ENCODE assay signal across 9 cellular contexts in genomic region chr22:18032455-18033101, GRCh38. TPM values are rescaled to one million over a fixed set of nuclear protein-coding genes. Genes with fewer than 3 reads are reported as not detected.
DNase-seq lines count a peak whose midpoint lies in the region; ATAC-seq and TF ChIP-seq lines count a peak whose summit lies in the region.
"Had no signal": no experiment of that assay in that cellular context is flagged by ENCODE, and none has a peak within 500 bp of the region (broad histone marks: within the 10 kb centered on the region; RNA-seq: fewer than 3 reads in every experiment).

No MANE protein-coding gene starts in this region.

- CTCF ChIA-PET in activated CD4-positive, alpha-beta memory T cell treated with anti-CD3 and anti-CD28 coated beads, Interleukin-2, amount 10 ng/mL, durations not matched to agents 7 days and 5 days (lab: Charles Lee) = no interaction called here

- H3K4me3 Mint-ChIP-seq in stimulated activated naive B cell treated with anti-CD40 and anti-IgM and Interleukin-4, amounts not matched to agents 10 μg/mL and 1 μg/mL and 100 μg/mL, for 72 hours = no peak overlapping the region
- no peak overlapping the region for H3K4me3 Mint-ChIP-seq in activated CD4-positive, alpha-beta memory T cell treated with anti-CD3 and anti-CD28 coated beads, Interleukin-2, amount 10 ng/mL, durations not matched to agents 7 days and 5 days

- TF ChIP-seq CTCF in mucosa of descending colon (IDR thresholded peaks at IDR 0.05) = no peak

- H3K36me3 Mint-ChIP-seq in stimulated activated naive B cell treated with anti-CD40 and anti-IgM and Interleukin-4, amounts not matched to agents 10 μg/mL and 1 μg/mL and 100 μg/mL, for 72 hours = no peaks in the 10 kb centered on the region
- no peaks in the 10 kb centered on the region for H3K36me3 Mint-ChIP-seq in activated CD4-positive, alpha-beta memory T cell treated with anti-CD3 and anti-CD28 coated beads, Interleukin-2, amount 10 ng/mL, durations not matched to agents 7 days and 5 days (ENCODE audit: low read depth)

- H3K36me3 ChIP-seq in mucosa of descending colon (ENCODE audit: low read depth) = no peaks in the 10 kb centered on the region
- H3K36me3 ChIP-seq: upper lobe of left lung had no signal

- no peaks in the 10 kb centered on the region for H3K4me1 Mint-ChIP-seq in stimulated activated naive B cell treated with anti-CD40 and anti-IgM and Interleukin-4, amounts not matched to agents 10 μg/mL and 1 μg/mL and 100 μg/mL, for 72 hours
- H3K4me1 Mint-ChIP-seq in activated CD4-positive, alpha-beta memory T cell treated with anti-CD3 and anti-CD28 coated beads, Interleukin-2, amount 10 ng/mL, durations not matched to agents 7 days and 5 days = no peaks in the 10 kb centered on the region

- no peaks in the 10 kb centered on the region for H3K27me3 Mint-ChIP-seq in stimulated activated naive B cell treated with anti-CD40 and anti-IgM and Interleukin-4, amounts not matched to agents 10 μg/mL and 1 μg/mL and 100 μg/mL, for 72 hours
- H3K27me3 Mint-ChIP-seq in activated CD4-positive, alpha-beta memory T cell treated with anti-CD3 and anti-CD28 coated beads, Interleukin-2, amount 10 ng/mL, durations not matched to agents 7 days and 5 days = peaks cover 20% of the 10 kb centered on the region

- H3K9me3 Mint-ChIP-seq in stimulated activated naive B cell treated with anti-CD40 and anti-IgM and Interleukin-4, amounts not matched to agents 10 μg/mL and 1 μg/mL and 100 μg/mL, for 72 hours = no peaks in the 10 kb centered on the region
- H3K9me3 Mint-ChIP-seq in activated CD4-positive, alpha-beta memory T cell treated with anti-CD3 and anti-CD28 coated beads, Interleukin-2, amount 10 ng/mL, durations not matched to agents 7 days and 5 days = no peaks in the 10 kb centered on the region

- no peak overlapping the region for H3K4me3 ChIP-seq in mucosa of descending colon
- H3K4me3 ChIP-seq: upper lobe of left lung had no signal

- H3K4me1 ChIP-seq in mucosa of descending colon (ENCODE audit: low read depth) = peaks cover 4% of the 10 kb centered on the region

- no peaks in the 10 kb centered on the region for H3K9me3 ChIP-seq in mucosa of descending colon
- H3K9me3 ChIP-seq: upper lobe of left lung had no signal

- H3K27ac Mint-ChIP-seq in stimulated activated naive B cell treated with anti-CD40 and anti-IgM and Interleukin-4, amounts not matched to agents 10 μg/mL and 1 μg/mL and 100 μg/mL, for 72 hours = no peak overlapping the region
- H3K27ac Mint-ChIP-seq in activated CD4-positive, alpha-beta memory T cell treated with anti-CD3 and anti-CD28 coated beads, Interleukin-2, amount 10 ng/mL, durations not matched to agents 7 days and 5 days = no peak overlapping the region

- POLR2A ChIA-PET in activated CD4-positive, alpha-beta memory T cell treated with anti-CD3 and anti-CD28 coated beads, Interleukin-2, amount 10 ng/mL, durations not matched to agents 7 days and 5 days (lab: Charles Lee) = no interaction called here

- ATAC-seq in mucosa of descending colon (peak; percentile 71), GM19463 (IDR thresholded peaks at IDR 0.05; ENCODE audit: unreplicated experiment) (no peak)
- ATAC-seq in stimulated activated naive B cell treated with anti-CD40 and anti-IgM and Interleukin-4, amounts not matched to agents 10 μg/mL and 1 μg/mL and 100 μg/mL, for 72 hours (replicated peaks) = no peak

- DNase-seq in AG08395 (ENCODE audit: low spot score) = peak; percentile 68
- peak; percentile 92 for DNase-seq in M059J (ENCODE audit: low read depth)
- DNase-seq in cerebellum (ENCODE audit: low spot score) = peak; percentile 81
- DNase-seq in mucosa of descending colon = no peak
- DNase-seq in stimulated activated naive B cell treated with anti-CD40 and anti-IgM and Interleukin-4, amounts not matched to agents 10 μg/mL and 1 μg/mL and 100 μg/mL, for 72 hours = no peak
- no peak for DNase-seq in activated CD4-positive, alpha-beta memory T cell treated with anti-CD3 and anti-CD28 coated beads, Interleukin-2, amount 10 ng/mL, durations not matched to agents 7 days and 5 days
- no peak for DNase-seq in NCI-H1930 (lab: John Stamatoyannopoulos, UW)
- DNase-seq: upper lobe of left lung had no signal

- intact Hi-C loops in mucosa of descending colon (cut with DNase I, micrococcal nuclease) = no loop called here

RNA-seq across cellular contexts. Expression of gene MICAL3, which starts 8.2 kb away (rescaled TPM):
- 20.8 and 33.6 TPM in 2 replicates for total RNA-seq in M059J (2014; rRNA removed; shearing (Covaris generic))
- 77.6 TPM for total RNA-seq in cerebellum
- 100 to 1,000 TPM in 2 of 3 donors, 10 to 100 TPM in 1; 75.8 to 135 (median 129) TPM for total RNA-seq in mucosa of descending colon
- 10 to 100 TPM; 30.3 to 31.4 TPM for total RNA-seq in activated CD4-positive, alpha-beta memory T cell treated with anti-CD3 and anti-CD28 coated beads, Interleukin-2, amount 10 ng/mL, durations not matched to agents 7 days and 5 days

RNA-seq across cellular contexts. Expression of gene PEX26, which starts 45.2 kb away (rescaled TPM):
- 10.4 and 14.6 TPM in 2 replicates for total RNA-seq in M059J (2014; rRNA removed; shearing (Covaris generic))
- total RNA-seq in cerebellum (22.4 TPM), mucosa of descending colon (100 to 1,000 TPM; 113 to 241 (median 123) TPM)
- total RNA-seq in activated CD4-positive, alpha-beta memory T cell treated with anti-CD3 and anti-CD28 coated beads, Interleukin-2, amount 10 ng/mL, durations not matched to agents 7 days and 5 days = 10 to 100 TPM; 35.5 to 35.9 TPM

Comparison
In these comparisons a context has a peak if more than half of its experiments do, and no peak if none do; other contexts are left out.
1. DNase-seq: peak in AG08395 (single experiment), M059J (single experiment) and cerebellum (single experiment); none in mucosa of descending colon (0 of 3), stimulated activated naive B cell treated with anti-CD40 and anti-IgM and Interleukin-4, amounts not matched to agents 10 μg/mL and 1 μg/mL and 100 μg/mL, for 72 hours (single experiment), activated CD4-positive, alpha-beta memory T cell treated with anti-CD3 and anti-CD28 coated beads, Interleukin-2, amount 10 ng/mL, durations not matched to agents 7 days and 5 days (single experiment) and NCI-H1930 (0 of 2).